In genomic region chr14:101483829-101484228, GRCh38 we compare ENCODE assay signal across 9 cellular contexts.
"Had no signal": no experiment of that assay in that cellular context is flagged by ENCODE, and none has a peak within 500 bp of the region (broad histone marks: within the 10 kb centered on the region; RNA-seq: fewer than 3 reads in every experiment).

No MANE protein-coding gene starts in this region.

- H3K27ac Mint-ChIP-seq: GM23338, H9, HFFc6 had no signal

- DNase-seq: GM23248, GOT3, H7, H9, HCEC 1CT, HFFc6 had no signal

- ATAC-seq: GM23338, HCT116 had no signal

- H3K4me2 ChIP-seq: GM23338 had no signal

- H2AFZ ChIP-seq: GM23248, GM23338 had no signal

- H3K9ac ChIP-seq: GM23248 had no signal

- H3K27ac ChIP-seq: GM23248 had no signal

- H3K4me1 Mint-ChIP-seq: GM23338, H9 had no signal

- H3K4me1 ChIP-seq: HAP-1 had no signal

- H3K4me3 ChIP-seq: GM23248, GM23338, HAP-1 had no signal

- H3K36me3 ChIP-seq: HAP-1 had no signal

- H3K9me3 ChIP-seq: HAP-1 had no signal

- H3K4me3 Mint-ChIP-seq: GM23338, H9, HFFc6 had no signal
